In genomic region chr20:50421356-50422340, GRCh38 we compare ENCODE assay signal across 14 cellular contexts.
A peak's percentile ranks its signal among the peaks of the same experiment; 100 is the strongest.
DNase-seq lines count a peak whose midpoint lies in the region; ATAC-seq and TF ChIP-seq lines count a peak whose summit lies in the region.
"Had no signal": no experiment of that assay in that cellular context is flagged by ENCODE, and none has a peak within 500 bp of the region (broad histone marks: within the 10 kb centered on the region; RNA-seq: fewer than 3 reads in every experiment).

No MANE protein-coding gene starts in this region.

- DNase-seq in adrenal gland (no peak), foreskin keratinocyte (no peak), sigmoid colon (no peak), NCI-H1930 (lab: John Stamatoyannopoulos, UW) (no peak), NOMO-1 treated with dmso at 0.1 percent for 144 hours (lab: John Stamatoyannopoulos, UW; ENCODE audit: unreplicated experiment) (no peak)
- DNase-seq in activated CD4-positive, alpha-beta T cell treated with anti-CD3 and anti-CD28 coated beads, Interleukin-2, amount 50 U/mL, for 4 hours: no peak
- DNase-seq: activated CD4-positive, CD25-positive, alpha-beta regulatory T cell; activated effector memory CD4-positive, alpha-beta T cell treated with anti-CD3 and anti-CD28 coated beads, Interleukin-2, amount 50 U/mL, for 16 hours; natural killer cell; T-helper 1 cell had no signal

- H3K9me3 ChIP-seq in adrenal gland (replicated peaks in 1 of 3) (no peaks in the 10 kb centered on the region), sigmoid colon (peaks cover 0 to 3% (median 0%) of the 10 kb centered on the region in 4 donors)
- H3K9me3 ChIP-seq: thoracic aorta had no signal

- TF ChIP-seq EP300 in sigmoid colon (IDR thresholded peaks at IDR 0.05): no peak

- intact Hi-C loops in adrenal gland (cut with DNase I) (no loop called here), sigmoid colon (cut with DNase I) (no loop called here)

- no peak overlapping the region for H3K27ac Mint-ChIP-seq in stimulated activated memory B cell treated with anti-CD40 and anti-IgM and Interleukin-4, amounts not matched to agents 10 μg/mL and 1 μg/mL and 100 μg/mL, for 72 hours
- H3K27ac Mint-ChIP-seq: dendritic cell treated with granulocyte-macrophage colony-stimulating factor and Interleukin-4, amounts not matched to agents 40 ng/mL and 50 ng/mL, for 4 days; natural killer cell had no signal

- H3K4me3 ChIP-seq in ACC112 (ENCODE audit: low read depth, low read length): no peak overlapping the region
- no peak overlapping the region for H3K4me3 ChIP-seq in adrenal gland
- no peak overlapping the region for H3K4me3 ChIP-seq in sigmoid colon
- H3K4me3 ChIP-seq: thoracic aorta had no signal

- no peak overlapping the region for H3K4me3 Mint-ChIP-seq in stimulated activated memory B cell treated with anti-CD40 and anti-IgM and Interleukin-4, amounts not matched to agents 10 μg/mL and 1 μg/mL and 100 μg/mL, for 72 hours
- H3K4me3 Mint-ChIP-seq: dendritic cell treated with granulocyte-macrophage colony-stimulating factor and Interleukin-4, amounts not matched to agents 40 ng/mL and 50 ng/mL, for 4 days; natural killer cell had no signal

- no peak overlapping the region for H2AFZ ChIP-seq in ACC112 (ENCODE audit: low read length, unreplicated experiment)

- H3K27me3 ChIP-seq in ACC112 (ENCODE audit: insufficient read depth, low read length) (no peaks in the 10 kb centered on the region), adrenal gland (no peaks in the 10 kb centered on the region), foreskin keratinocyte (no peaks in the 10 kb centered on the region), sigmoid colon (no peaks in the 10 kb centered on the region)

- H3K4me1 Mint-ChIP-seq in stimulated activated memory B cell treated with anti-CD40 and anti-IgM and Interleukin-4, amounts not matched to agents 10 μg/mL and 1 μg/mL and 100 μg/mL, for 72 hours: no peaks in the 10 kb centered on the region

- peaks cover 41% of the 10 kb centered on the region for H3K27me3 Mint-ChIP-seq in stimulated activated memory B cell treated with anti-CD40 and anti-IgM and Interleukin-4, amounts not matched to agents 10 μg/mL and 1 μg/mL and 100 μg/mL, for 72 hours

- no peaks in the 10 kb centered on the region for H3K36me3 Mint-ChIP-seq in stimulated activated memory B cell treated with anti-CD40 and anti-IgM and Interleukin-4, amounts not matched to agents 10 μg/mL and 1 μg/mL and 100 μg/mL, for 72 hours
- H3K36me3 Mint-ChIP-seq: natural killer cell had no signal

- H3K79me2 ChIP-seq in ACC112 (ENCODE audit: control insufficient read depth, insufficient read depth, low read length, unreplicated experiment): no peaks in the 10 kb centered on the region

- peak overlapping the region; percentile 87 for H3K27ac ChIP-seq in ACC112 (ENCODE audit: low read depth, low read length)
- peak overlapping the region in 3 of 5 donors; percentile 75 to 89 (median 77) for H3K27ac ChIP-seq in adrenal gland
- H3K27ac ChIP-seq in foreskin keratinocyte: peak overlapping the region; percentile 95
- H3K27ac ChIP-seq in sigmoid colon: peak overlapping the region; percentile 69 to 76 (median 70)

- peaks cover 25% of the 10 kb centered on the region for H3K4me1 ChIP-seq in ACC112 (ENCODE audit: control insufficient read depth, insufficient read depth, low read length, unreplicated experiment)
- peaks cover 23 to 34% of the 10 kb centered on the region in 2 donors for H3K4me1 ChIP-seq in adrenal gland (replicated peaks in 1 of 2)
- H3K4me1 ChIP-seq in foreskin keratinocyte: peaks cover 22% of the 10 kb centered on the region
- H3K4me1 ChIP-seq in sigmoid colon: peaks cover 0 to 30% (median 25%) of the 10 kb centered on the region in 4 donors

- TF ChIP-seq POLR2A in adrenal gland (IDR thresholded peaks at IDR 0.05) (no peak), sigmoid colon (IDR thresholded peaks at IDR 0.05) (no peak)

- H3K36me3 ChIP-seq in ACC112 (ENCODE audit: insufficient read depth, low read length): no peaks in the 10 kb centered on the region
- no peaks in the 10 kb centered on the region for H3K36me3 ChIP-seq in adrenal gland (replicated peaks in 1 of 2)
- H3K36me3 ChIP-seq in sigmoid colon: no peaks in the 10 kb centered on the region
- H3K36me3 ChIP-seq: thoracic aorta had no signal

- ATAC-seq in foreskin keratinocyte: no peak
- ATAC-seq in stimulated activated memory B cell treated with anti-CD40 and anti-IgM and Interleukin-4, amounts not matched to agents 10 μg/mL and 1 μg/mL and 100 μg/mL, for 72 hours: no peak
- ATAC-seq: natural killer cell had no signal

- TF ChIP-seq CTCF in adrenal gland (IDR thresholded peaks at IDR 0.05) (no peak), foreskin keratinocyte (conservative IDR thresholded peaks at IDR 0.05) (no peak), sigmoid colon (IDR thresholded peaks at IDR 0.05) (no peak)

- 76 to 85% (median 80%) methylated on average over 6 of the region's 6 CpGs for WGBS in adrenal gland, 4 donors
- 52 to 81% methylated on average over 6 of the region's 6 CpGs for WGBS in sigmoid colon, 2 donors

- peaks cover 7% of the 10 kb centered on the region for H3K9me3 Mint-ChIP-seq in stimulated activated memory B cell treated with anti-CD40 and anti-IgM and Interleukin-4, amounts not matched to agents 10 μg/mL and 1 μg/mL and 100 μg/mL, for 72 hours
- H3K9me3 Mint-ChIP-seq: dendritic cell treated with granulocyte-macrophage colony-stimulating factor and Interleukin-4, amounts not matched to agents 40 ng/mL and 50 ng/mL, for 4 days; natural killer cell had no signal
